In genomic region chr5:137619191-137619870, GRCh38 we compare ENCODE assay signal across 10 cellular contexts.
A peak's percentile ranks its signal among the peaks of the same experiment; 100 is the strongest.
DNase-seq lines count a peak whose midpoint lies in the region; ATAC-seq and TF ChIP-seq lines count a peak whose summit lies in the region.
"Had no signal": no experiment of that assay in that cellular context is flagged by ENCODE, and none has a peak within 500 bp of the region (broad histone marks: within the 10 kb centered on the region; RNA-seq: fewer than 3 reads in every experiment).

No MANE protein-coding gene starts in this region.

- H3K4me1 ChIP-seq in endodermal cell (ENCODE audit: control insufficient read depth, insufficient read depth, low read length) = no peaks in the 10 kb centered on the region
- H3K4me1 ChIP-seq in CD8-positive, alpha-beta T cell (ENCODE audit: insufficient read depth, low read length) = no peaks in the 10 kb centered on the region

- intact Hi-C loops in posterior vena cava (cut with DNase I) = no loop called here
- intact Hi-C loops in CD8-positive, alpha-beta T cell (cut with DNase I, micrococcal nuclease) = no loop called here

- H3K4me3 ChIP-seq in endodermal cell (ENCODE audit: low read length) = no peak overlapping the region
- H3K4me3 ChIP-seq in CD8-positive, alpha-beta T cell (ENCODE audit: low read depth, low read length) = no peak overlapping the region
- H3K4me3 ChIP-seq: GM12878 had no signal

- H3K9me3 Mint-ChIP-seq in endodermal cell = no peaks in the 10 kb centered on the region
- H3K9me3 Mint-ChIP-seq in CD8-positive, alpha-beta T cell = no peaks in the 10 kb centered on the region
- H3K9me3 Mint-ChIP-seq in activated T-cell treated with anti-CD3 and anti-CD28 coated beads, Interleukin-2, amount 50 U/mL, for 24 hours = no peaks in the 10 kb centered on the region

- POLR2A ChIA-PET in CD8-positive, alpha-beta T cell (lab: Charles Lee) = no interaction called here

- H3K4me1 Mint-ChIP-seq in endodermal cell = no peaks in the 10 kb centered on the region
- H3K4me1 Mint-ChIP-seq in CD8-positive, alpha-beta T cell (ENCODE audit: low read depth) = no peaks in the 10 kb centered on the region
- peaks cover under 1% of the 10 kb centered on the region for H3K4me1 Mint-ChIP-seq in activated T-cell treated with anti-CD3 and anti-CD28 coated beads, Interleukin-2, amount 50 U/mL, for 24 hours (ENCODE audit: low read depth)

- H3K36me3 Mint-ChIP-seq in endodermal cell (ENCODE audit: low read depth) = peaks cover 9% of the 10 kb centered on the region
- peaks cover 51% of the 10 kb centered on the region for H3K36me3 Mint-ChIP-seq in CD8-positive, alpha-beta T cell
- H3K36me3 Mint-ChIP-seq in activated T-cell treated with anti-CD3 and anti-CD28 coated beads, Interleukin-2, amount 50 U/mL, for 24 hours (ENCODE audit: low read depth) = peaks cover 20% of the 10 kb centered on the region

- no peak overlapping the region for H3K9ac ChIP-seq in endodermal cell (ENCODE audit: extremely low read depth, low read length, poor library complexity, severe bottlenecking)

- H3K9me3 ChIP-seq in endodermal cell (ENCODE audit: control insufficient read depth, low read length) = no peaks in the 10 kb centered on the region
- H3K9me3 ChIP-seq in CD8-positive, alpha-beta T cell (ENCODE audit: low read length) = no peaks in the 10 kb centered on the region

- H3K27me3 Mint-ChIP-seq in endodermal cell (ENCODE audit: insufficient read depth) = peaks cover 3% of the 10 kb centered on the region
- H3K27me3 Mint-ChIP-seq in CD8-positive, alpha-beta T cell (ENCODE audit: low read depth) = no peaks in the 10 kb centered on the region
- no peaks in the 10 kb centered on the region for H3K27me3 Mint-ChIP-seq in activated T-cell treated with anti-CD3 and anti-CD28 coated beads, Interleukin-2, amount 50 U/mL, for 24 hours

- TF ChIP-seq CTCF in endodermal cell (conservative IDR thresholded peaks at IDR 0.05) = no peak
- no peak for TF ChIP-seq CTCF in CD8-positive, alpha-beta T cell (IDR thresholded peaks at IDR 0.05)

- H3K4me3 Mint-ChIP-seq in endodermal cell = no peak overlapping the region
- H3K4me3 Mint-ChIP-seq in CD8-positive, alpha-beta T cell = no peak overlapping the region
- no peak overlapping the region for H3K4me3 Mint-ChIP-seq in activated T-cell treated with anti-CD3 and anti-CD28 coated beads, Interleukin-2, amount 50 U/mL, for 24 hours

- CTCF ChIA-PET in CD8-positive, alpha-beta T cell (lab: Charles Lee) = interaction anchor here (0.6 to 1.7 kb wide), 4 partner anchors 10 to 668 kb away, joined by 3 to 6 read pairs (median 3); no protein-coding TSS in a partner anchor

- no peaks in the 10 kb centered on the region for H3K36me3 ChIP-seq in endodermal cell (ENCODE audit: control insufficient read depth, insufficient read depth, low read length)
- no peaks in the 10 kb centered on the region for H3K36me3 ChIP-seq in CD8-positive, alpha-beta T cell (ENCODE audit: insufficient read depth, low read length)

- no peak overlapping the region for H3K27ac Mint-ChIP-seq in endodermal cell
- H3K27ac Mint-ChIP-seq in CD8-positive, alpha-beta T cell = no peak overlapping the region
- H3K27ac Mint-ChIP-seq in activated T-cell treated with anti-CD3 and anti-CD28 coated beads, Interleukin-2, amount 50 U/mL, for 24 hours = no peak overlapping the region

- DNase-seq in EL (peak; percentile 97), NCI-H69 (lab: John Stamatoyannopoulos, UW) (peak; percentile 67), endodermal cell (peak; percentile 10), posterior vena cava (ENCODE audit: low spot score) (peak; percentile 85), NCI-H187 (lab: John Stamatoyannopoulos, UW) (no peak), middle frontal gyrus (ENCODE audit: extremely low spot score, low spot score) (no peak)
- DNase-seq in CD8-positive, alpha-beta T cell = no peak
- no peak for DNase-seq in activated T-cell treated with anti-CD3 and anti-CD28 coated beads, Interleukin-2, amount 50 U/mL, for 24 hours

- ATAC-seq in CD8-positive, alpha-beta T cell = no peak
- ATAC-seq: GM12878 had no signal

- no peak overlapping the region for H3K27ac ChIP-seq in endodermal cell (ENCODE audit: low read depth, low read length)
- H3K27ac ChIP-seq in CD8-positive, alpha-beta T cell (ENCODE audit: low read depth, low read length) = no peak overlapping the region
- H3K27ac ChIP-seq: epithelial cell of prostate had no signal

- no peaks in the 10 kb centered on the region for H3K27me3 ChIP-seq in endodermal cell (ENCODE audit: control insufficient read depth, insufficient read depth, low read length, poor library complexity, severe bottlenecking)
- H3K27me3 ChIP-seq in CD8-positive, alpha-beta T cell (ENCODE audit: insufficient read depth, low read length) = no peaks in the 10 kb centered on the region

- 94 to 98% methylated on average over 6 to 12 of the region's 12 CpGs for WGBS in endodermal cell (ENCODE audit: insufficient coverage in 1 of 2, insufficient read length in 1 of 2), 2 experiments

Comparison
In these comparisons a context has a peak if more than half of its experiments do, and no peak if none do; other contexts are left out.
1. DNase-seq: peak in EL (single experiment), NCI-H69 (single experiment), endodermal cell (single experiment) and posterior vena cava (single experiment); none in CD8-positive, alpha-beta T cell (0 of 7), NCI-H187 (0 of 2), activated T-cell treated with anti-CD3 and anti-CD28 coated beads, Interleukin-2, amount 50 U/mL, for 24 hours (single experiment) and middle frontal gyrus (single experiment).